Comparison of ENCODE assay signal across 32 cellular contexts in genomic region chr2:126889501-126890135, GRCh38. TPM values are rescaled to one million over a fixed set of nuclear protein-coding genes. Genes with fewer than 3 reads are reported as not detected.
DNase-seq lines count a peak whose midpoint lies in the region; ATAC-seq and TF ChIP-seq lines count a peak whose summit lies in the region.
"Had no signal": no experiment of that assay in that cellular context is flagged by ENCODE, and none has a peak within 500 bp of the region (broad histone marks: within the 10 kb centered on the region; RNA-seq: fewer than 3 reads in every experiment).

No MANE protein-coding gene starts in this region.

- no peak overlapping the region for H3K56ac ChIP-seq in H9 (ENCODE audit: insufficient read length, low read depth, low read length)

- no peak overlapping the region for H3K27ac ChIP-seq in H9 (ENCODE audit: insufficient read length, low read depth, low read length)
- H3K27ac ChIP-seq in SK-N-SH (ENCODE audit: low read depth in 2 of 2, low read length in 1 of 2): no peak overlapping the region
- H3K27ac ChIP-seq: BLaER1, brain microvascular endothelial cell, prostate gland, tibial nerve had no signal

- no peaks in the 10 kb centered on the region for H3K9me2 ChIP-seq in SK-N-SH

- H3K79me1 ChIP-seq in H9 (ENCODE audit: insufficient read depth, low read depth, low read length, poor library complexity, severe bottlenecking): no peaks in the 10 kb centered on the region

- H3K4me2 ChIP-seq in H9 (ENCODE audit: insufficient read depth, insufficient read length, low read length) (no peak overlapping the region), SK-N-SH (no peak overlapping the region)
- H3K4me2 ChIP-seq: BLaER1 had no signal

- H3K4ac ChIP-seq in H9 (ENCODE audit: low read depth, low read length): no peak overlapping the region

- intact Hi-C loops in posterior vena cava (cut with DNase I): no loop called here

- no peak overlapping the region for H3K23ac ChIP-seq in H9 (ENCODE audit: insufficient read length, low read depth, low read length)

- no peak overlapping the region for H2BK20ac ChIP-seq in H9 (ENCODE audit: low read depth, low read length, poor library complexity, severe bottlenecking)

- H3K27ac Mint-ChIP-seq in H9: no peak overlapping the region; a peak in 2 of 7 replicates
- H3K27ac Mint-ChIP-seq in natural killer cell treated with Interleukin-12 subunit alpha and Interleukin-12 subunit beta and Interleukin-15 and Interleukin-18, amount 100 ng/mL, for 72 hours: no peak overlapping the region
- H3K27ac Mint-ChIP-seq: activated naive CD4-positive, alpha-beta T cell treated with anti-CD3 and anti-CD28 coated beads, Interleukin-2, amount 50 U/mL, for 24 hours; naive B cell had no signal

- H3K4me3 Mint-ChIP-seq in H9: no peak overlapping the region
- H3K4me3 Mint-ChIP-seq in natural killer cell treated with Interleukin-12 subunit alpha and Interleukin-12 subunit beta and Interleukin-15 and Interleukin-18, amount 100 ng/mL, for 72 hours: no peak overlapping the region
- H3K4me3 Mint-ChIP-seq: activated naive CD4-positive, alpha-beta T cell treated with anti-CD3 and anti-CD28 coated beads, Interleukin-2, amount 50 U/mL, for 24 hours; naive B cell had no signal

- CTCF ChIA-PET in SK-N-SH (lab: Yijun Ruan, JAX): interaction anchor here (0.6 to 1.2 kb wide), 2 partner anchors 12 to 83 kb away, joined by 3 read pairs; no protein-coding TSS in a partner anchor

- no peak overlapping the region for H3K4me3 ChIP-seq in SK-N-SH (ENCODE audit: low read depth in 2 of 2, low read length in 1 of 2)
- H3K4me3 ChIP-seq: BLaER1, prostate gland, tibial nerve had no signal

- H2BK15ac ChIP-seq in H9 (ENCODE audit: low read depth, low read length): no peak overlapping the region

- H3K9me3 Mint-ChIP-seq in H9: peaks cover 0 to 3% of the 10 kb centered on the region in 2 experiments; a peak in 1 of 5 replicates
- H3K9me3 Mint-ChIP-seq in natural killer cell treated with Interleukin-12 subunit alpha and Interleukin-12 subunit beta and Interleukin-15 and Interleukin-18, amount 100 ng/mL, for 72 hours: no peaks in the 10 kb centered on the region
- H3K9me3 Mint-ChIP-seq: activated naive CD4-positive, alpha-beta T cell treated with anti-CD3 and anti-CD28 coated beads, Interleukin-2, amount 50 U/mL, for 24 hours had no signal

- TF ChIP-seq EP300 in SK-N-SH (IDR thresholded peaks at IDR 0.05; ENCODE audit: borderline replicate concordance in 1 of 2, low read depth in 1 of 2, low read length in 1 of 2): no peak

- H2BK12ac ChIP-seq in H9 (ENCODE audit: insufficient read length, low read depth, low read length): no peak overlapping the region

- no peak overlapping the region for H2AFZ ChIP-seq in H9 (ENCODE audit: low read length)
- H2AFZ ChIP-seq in SK-N-SH (ENCODE audit: low read depth): no peak overlapping the region

- no peaks in the 10 kb centered on the region; a peak in 1 of 7 replicates for H3K36me3 Mint-ChIP-seq in H9 (ENCODE audit: insufficient read depth in 1 of 3, low read depth in 3 of 3)
- no peaks in the 10 kb centered on the region for H3K36me3 Mint-ChIP-seq in natural killer cell treated with Interleukin-12 subunit alpha and Interleukin-12 subunit beta and Interleukin-15 and Interleukin-18, amount 100 ng/mL, for 72 hours
- H3K36me3 Mint-ChIP-seq: activated naive CD4-positive, alpha-beta T cell treated with anti-CD3 and anti-CD28 coated beads, Interleukin-2, amount 50 U/mL, for 24 hours had no signal

- H4K5ac ChIP-seq in H9 (ENCODE audit: insufficient read length, low read depth, low read length): no peak overlapping the region

- no peaks in the 10 kb centered on the region for H3K79me2 ChIP-seq in H9 (ENCODE audit: insufficient read depth, low read length)
- H3K79me2 ChIP-seq in SK-N-SH (ENCODE audit: insufficient read depth): no peaks in the 10 kb centered on the region

- H4K91ac ChIP-seq in H9 (ENCODE audit: insufficient read length, low read depth, low read length): no peak overlapping the region

- no peak overlapping the region for H3K18ac ChIP-seq in H9 (ENCODE audit: insufficient read length, low read depth, low read length)

- H3K9ac ChIP-seq in H9 (ENCODE audit: extremely low read depth, insufficient read length, low read length): no peak overlapping the region
- H3K9ac ChIP-seq in SK-N-SH: no peak overlapping the region
- H3K9ac ChIP-seq: BLaER1 had no signal

- WGBS in H9 (ENCODE audit: extremely low coverage, insufficient read length, low lambda C conversion rate): no CpG with 5 or more reads among the region's 7 CpGs
- 27% methylated on average over 4 of the region's 7 CpGs for WGBS in SK-N-SH (ENCODE audit: low lambda C conversion rate)

- no peaks in the 10 kb centered on the region for H3K36me3 ChIP-seq in SK-N-SH (replicated peaks in 1 of 2; ENCODE audit: control insufficient read depth in 1 of 2, insufficient read depth in 2 of 2, low read length in 1 of 2)
- H3K36me3 ChIP-seq: BLaER1, brain microvascular endothelial cell, prostate gland, tibial nerve had no signal

- no peak overlapping the region for H2BK120ac ChIP-seq in H9 (ENCODE audit: low read depth, low read length, poor library complexity, severe bottlenecking)

- TF ChIP-seq CTCF in H9 (conservative IDR thresholded peaks at IDR 0.05) (no peak), SK-N-SH (IDR thresholded peaks at IDR 0.05) (no peak)

- H3K4me1 ChIP-seq in H9 (ENCODE audit: insufficient read depth, low read length) (no peaks in the 10 kb centered on the region), SK-N-SH (ENCODE audit: control insufficient read depth in 1 of 2, insufficient read depth in 2 of 2, low read depth in 1 of 2, low read length in 1 of 2) (peaks cover 0 to 16% of the 10 kb centered on the region in 2 experiments; a peak in 1 of 4 replicates)
- H3K4me1 ChIP-seq: prostate gland had no signal

- no peak overlapping the region; the same call in 1 of the 2 replicates for H3K14ac ChIP-seq in H9 (ENCODE audit: insufficient read depth, low read length)

- no peak overlapping the region for H3T11ph ChIP-seq in H9 (ENCODE audit: low read length)

- peaks cover 29% of the 10 kb centered on the region for H3K27me3 Mint-ChIP-seq in H9 (ENCODE audit: low read depth)
- H3K27me3 Mint-ChIP-seq in natural killer cell treated with Interleukin-12 subunit alpha and Interleukin-12 subunit beta and Interleukin-15 and Interleukin-18, amount 100 ng/mL, for 72 hours: peaks cover 9% of the 10 kb centered on the region in 2 donors

- H4K20me1 ChIP-seq in H9 (ENCODE audit: control insufficient read depth, insufficient read depth, insufficient read length): no peaks in the 10 kb centered on the region
- H4K20me1 ChIP-seq in SK-N-SH (ENCODE audit: insufficient read depth): no peaks in the 10 kb centered on the region
- H4K20me1 ChIP-seq: BLaER1 had no signal

- no peak overlapping the region for H4K8ac ChIP-seq in H9 (replicated peaks; ENCODE audit: insufficient read length, low read depth, low read length)

- peaks cover 5% of the 10 kb centered on the region for H3K23me2 ChIP-seq in H9 (ENCODE audit: insufficient read length, low read depth, low read length, poor library complexity, severe bottlenecking)

- peaks cover 16 to 25% of the 10 kb centered on the region in 2 experiments for H3K4me1 Mint-ChIP-seq in H9
- H3K4me1 Mint-ChIP-seq in natural killer cell treated with Interleukin-12 subunit alpha and Interleukin-12 subunit beta and Interleukin-15 and Interleukin-18, amount 100 ng/mL, for 72 hours (ENCODE audit: low read depth in 2 of 2): peaks cover 0 to 5% of the 10 kb centered on the region in 2 donors

- DNase-seq in H9 (peak; percentile 15), NCI-H82 (lab: John Stamatoyannopoulos, UW) (peak; percentile 47), ecto neural progenitor cell (ENCODE audit: low spot score) (peak; percentile 34), posterior vena cava (ENCODE audit: low spot score) (peak; percentile 54), SW 1271 (lab: John Stamatoyannopoulos, UW) (no peak), SK-N-SH (no peak)
- DNase-seq in activated T-cell treated with anti-CD3 and anti-CD28 coated beads, Interleukin-2, amount 50 U/mL, for 1 hour: no peak
- no peak for DNase-seq in natural killer cell treated with Interleukin-12 subunit alpha and Interleukin-12 subunit beta and Interleukin-15 and Interleukin-18, amount 100 ng/mL, for 72 hours (ENCODE audit: low spot score)
- DNase-seq: activated CD4-positive, alpha-beta T cell treated with anti-CD3 and anti-CD28 coated beads, Interleukin-2, amount 50 U/mL, for 48 hours; amygdala; brain microvascular endothelial cell; effector memory CD4-positive, alpha-beta T cell; H7; midbrain; naive B cell; NCI-H1436; NCI-H2081; NCI-H774; nucleus accumbens; stimulated activated CD4-positive, alpha-beta T cell treated with anti-CD3 and anti-CD28 coated beads, Interleukin-4, amount 100 ng/mL, for 24 hours; T-helper 2 cell had no signal

- POLR2A ChIA-PET in SK-N-SH (lab: Yijun Ruan, JAX): no interaction called here

- no peak overlapping the region for H2BK5ac ChIP-seq in H9 (ENCODE audit: insufficient read length, low read length)

- H2AK5ac ChIP-seq in H9 (ENCODE audit: insufficient read length, low read length): no peak overlapping the region

- H3K9me3 ChIP-seq in H9 (ENCODE audit: control insufficient read depth, low read depth, low read length) (no peaks in the 10 kb centered on the region), SK-N-SH (no peaks in the 10 kb centered on the region)
- H3K9me3 ChIP-seq: BLaER1, prostate gland, tibial nerve had no signal

- ATAC-seq in natural killer cell treated with Interleukin-12 subunit alpha and Interleukin-12 subunit beta and Interleukin-15 and Interleukin-18, amount 100 ng/mL, for 72 hours: no peak
- ATAC-seq: activated CD4-positive, CD25-positive, alpha-beta regulatory T cell treated with anti-CD3 and anti-CD28 coated beads, Interleukin-2, amount 50 U/mL, for 24 hours; HepG2; SK-N-SH treated with all-trans-retinoic acid at 6 μM for 48 hours had no signal

- no peaks in the 10 kb centered on the region for H3F3A ChIP-seq in SK-N-SH (replicated peaks; ENCODE audit: insufficient read depth)

- H3K27me3 ChIP-seq in H9 (ENCODE audit: insufficient read depth, low read length) (no peaks in the 10 kb centered on the region), SK-N-SH (ENCODE audit: insufficient read depth) (no peaks in the 10 kb centered on the region)
- H3K27me3 ChIP-seq: BLaER1, brain microvascular endothelial cell had no signal

- no peak for TF ChIP-seq RAD21 in SK-N-SH (IDR thresholded peaks at IDR 0.05; ENCODE audit: low read length)

TF ChIP-seq in SK-N-SH, 30 proteins besides CTCF, POLR2A, EP300 and RAD21 (continues in another document):
- no peak for TF ChIP-seq SMC3 (IDR thresholded peaks at IDR 0.05; ENCODE audit: low read depth, low read length)

RNA-seq across cellular contexts. Expression of gene TEX51, which starts 9.1 kb away (rescaled TPM):
- total RNA-seq in H9 (2021) (not detected in 2 replicates), posterior vena cava (not detected)
- not detected for total RNA-seq in natural killer cell treated with Interleukin-12 subunit alpha and Interleukin-12 subunit beta and Interleukin-15 and Interleukin-18, amount 100 ng/mL, for 72 hours
- not detected in 2 replicates for polyA plus RNA-seq in SK-N-SH (2012; rRNA removed)
- polyA plus RNA-seq in SK-N-SH (2012; cell fraction: cytosol; rRNA removed): not detected in 2 replicates
- not detected in 2 replicates for polyA plus RNA-seq in SK-N-SH (2012; cell fraction: nucleus; rRNA removed)
- total RNA-seq: fibroblast of villous mesenchyme, H7, HepG2, kidney epithelial cell, lower leg skin, tibial nerve had no signal
- polyA plus RNA-seq: esophagus, HepG2 had no signal

Comparison
In these comparisons a context has a peak if more than half of its experiments do, and no peak if none do; other contexts are left out.
1. DNase-seq: peak in H9 (single experiment), NCI-H82 (single experiment), ecto neural progenitor cell (single experiment) and posterior vena cava (single experiment); none in SW 1271 (0 of 2), activated T-cell treated with anti-CD3 and anti-CD28 coated beads, Interleukin-2, amount 50 U/mL, for 1 hour (single experiment), natural killer cell treated with Interleukin-12 subunit alpha and Interleukin-12 subunit beta and Interleukin-15 and Interleukin-18, amount 100 ng/mL, for 72 hours (single experiment) and SK-N-SH (single experiment).